ENCODE assay signal across 12 cellular contexts in the genomic region with DNA sequence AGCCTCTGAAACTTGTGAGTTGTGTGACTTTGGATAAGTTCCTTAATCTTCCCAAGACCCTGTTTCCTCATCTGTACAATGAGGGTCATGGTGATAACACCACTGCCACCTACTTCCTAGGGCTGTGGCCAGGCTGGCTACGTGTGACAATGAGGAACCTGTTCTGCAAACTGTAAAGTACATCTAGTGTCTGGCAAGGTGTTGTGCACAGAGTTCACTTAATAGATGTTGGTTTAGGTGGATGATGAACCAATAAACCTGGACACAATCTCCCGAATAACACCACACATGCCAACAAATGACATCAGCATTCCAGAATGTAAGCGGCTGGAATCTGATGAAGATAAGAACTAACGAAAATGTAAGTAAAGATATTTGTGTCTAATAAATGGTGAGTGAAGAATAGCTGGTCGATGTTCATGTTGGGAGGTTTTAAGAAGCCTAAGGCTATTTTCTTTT.
DNase-seq lines count a peak whose midpoint lies in the region; ATAC-seq and TF ChIP-seq lines count a peak whose summit lies in the region.
"Had no signal": no experiment of that assay in that cellular context is flagged by ENCODE, and none has a peak within 500 bp of the region (broad histone marks: within the 10 kb centered on the region; RNA-seq: fewer than 3 reads in every experiment).

No MANE protein-coding gene starts in this region.

- no peak overlapping the region for H3K27ac ChIP-seq in lower lobe of right lung
- no peak overlapping the region for H3K27ac ChIP-seq in esophagus muscularis mucosa (replicated peaks in 1 of 4)
- H3K27ac ChIP-seq: gastrocnemius medialis had no signal

- no peak for TF ChIP-seq POLR2A in esophagus muscularis mucosa (IDR thresholded peaks at IDR 0.05; ENCODE audit: low read depth)

- H3K9me3 ChIP-seq in lower lobe of right lung: no peaks in the 10 kb centered on the region
- H3K9me3 ChIP-seq in esophagus muscularis mucosa: no peaks in the 10 kb centered on the region
- H3K9me3 ChIP-seq: gastrocnemius medialis, left lung had no signal

- H3K4me3 ChIP-seq in lower lobe of right lung (no peak overlapping the region), esophagus muscularis mucosa (no peak overlapping the region)
- H3K4me3 ChIP-seq: gastrocnemius medialis, left lung had no signal

- H3K4me1 ChIP-seq in lower lobe of right lung (peaks cover 9% of the 10 kb centered on the region), esophagus muscularis mucosa (no peaks in the 10 kb centered on the region)
- H3K4me1 ChIP-seq: gastrocnemius medialis, left lung had no signal

- intact Hi-C loops in lower lobe of right lung (cut with DNase I): no loop called here
- intact Hi-C loops in esophagus muscularis mucosa (cut with DNase I): no loop called here

- WGBS in esophagus muscularis mucosa: 62% methylated on average over 5 of the region's 5 CpGs

- no peak for TF ChIP-seq EP300 in esophagus muscularis mucosa (IDR thresholded peaks at IDR 0.05)

- TF ChIP-seq CTCF in lower lobe of right lung (IDR thresholded peaks at IDR 0.05): no peak
- TF ChIP-seq CTCF in esophagus muscularis mucosa (IDR thresholded peaks at IDR 0.05): no peak

- H3K36me3 ChIP-seq in lower lobe of right lung (no peaks in the 10 kb centered on the region), esophagus muscularis mucosa (no peaks in the 10 kb centered on the region)
- H3K36me3 ChIP-seq: gastrocnemius medialis, left lung had no signal

- in situ Hi-C loops in G401 (cut with HindIII; ENCODE audit: low sequenced_read_pairs): no loop called here

- DNase-seq in CD1c-positive myeloid dendritic cell (ENCODE audit: extremely low spot score): peak; percentile 44
- peak; percentile 40 for DNase-seq in LoVo (ENCODE audit: low spot score)
- peak; percentile 82 for DNase-seq in amniotic epithelial cell (ENCODE audit: low read depth)
- no peak for DNase-seq in lower lobe of right lung
- DNase-seq in NCI-H2171 treated with DMSO at 0.1 percent for 48 hours (lab: John Stamatoyannopoulos, UW): no peak
- no peak for DNase-seq in esophagus muscularis mucosa (ENCODE audit: extremely low spot score)
- DNase-seq in G401 (ENCODE audit: low spot score): no peak
- DNase-seq: gastrocnemius medialis, left lung, NCI-H1694 treated with DMSO at 0.1 percent for 48 hours, occipital lobe had no signal

- H3K27me3 ChIP-seq in lower lobe of right lung (ENCODE audit: low read depth) (no peaks in the 10 kb centered on the region), esophagus muscularis mucosa (peaks cover 0 to 21% (median 0%) of the 10 kb centered on the region in 4 donors)

- ATAC-seq in lower lobe of right lung: peak; percentile 49 to 59
- no peak for ATAC-seq in HG03039 (IDR thresholded peaks at IDR 0.05; ENCODE audit: unreplicated experiment)
- ATAC-seq: gastrocnemius medialis, left lung had no signal

Comparison
In these comparisons a context has a peak if more than half of its experiments do, and no peak if none do; other contexts are left out.
1. DNase-seq: peak in CD1c-positive myeloid dendritic cell (single experiment), LoVo (single experiment) and amniotic epithelial cell (single experiment); none in lower lobe of right lung (single experiment), NCI-H2171 treated with DMSO at 0.1 percent for 48 hours (single experiment), esophagus muscularis mucosa (single experiment) and G401 (single experiment).